In the genomic region with DNA sequence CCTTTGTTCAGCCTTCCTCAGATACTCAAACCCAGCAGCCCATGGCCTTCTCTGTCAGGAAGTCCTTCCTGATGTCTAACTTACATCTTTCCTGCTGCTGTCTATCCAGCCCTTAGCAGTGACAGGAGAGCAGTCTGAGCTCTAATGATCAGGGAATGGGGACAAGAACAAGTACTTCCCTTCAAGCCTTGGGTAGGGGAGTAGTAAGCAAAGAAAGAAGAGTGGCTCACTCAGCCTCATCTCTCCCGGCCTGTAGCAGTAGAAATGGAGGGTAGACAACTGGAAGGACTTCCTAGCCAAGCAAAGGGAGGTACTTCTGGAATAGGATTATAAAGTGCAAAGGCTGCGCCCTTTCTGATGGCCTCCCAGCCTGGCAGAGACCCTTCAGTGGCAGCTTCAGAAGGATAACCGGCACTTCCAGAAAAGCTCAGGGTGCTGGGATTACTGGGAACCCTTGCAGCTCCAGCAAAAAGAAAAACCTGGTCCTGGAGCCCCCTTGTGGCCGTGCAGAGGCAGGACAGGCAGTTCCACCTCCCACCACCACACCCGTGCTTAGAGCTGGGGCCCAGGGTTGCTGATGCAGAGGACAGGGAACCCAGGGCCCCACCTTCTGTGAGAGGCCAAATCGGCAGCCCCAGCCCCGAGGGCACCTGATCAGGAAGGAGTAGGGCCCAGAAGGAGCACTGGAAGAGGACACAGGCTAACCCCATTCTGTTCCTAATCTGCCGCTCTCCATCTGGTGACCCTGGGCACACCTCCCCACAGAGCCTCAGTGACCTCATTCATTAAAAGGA, we compare ENCODE assay signal across 8 cellular contexts. TPM values are rescaled to one million over a fixed set of nuclear protein-coding genes. Genes with fewer than 3 reads are reported as not detected.
DNase-seq lines count a peak whose midpoint lies in the region; ATAC-seq and TF ChIP-seq lines count a peak whose summit lies in the region.

No MANE protein-coding gene starts in this region.

- ATAC-seq in HG02678 (IDR thresholded peaks at IDR 0.05; ENCODE audit: unreplicated experiment): peak; percentile 51
- ATAC-seq in GM19395 (IDR thresholded peaks at IDR 0.05; ENCODE audit: unreplicated experiment): no peak

- no peak overlapping the region for H3K4me3 ChIP-seq in lower leg skin (ENCODE audit: low read depth, poor library complexity, severe bottlenecking)

- H3K4me3 Mint-ChIP-seq in chondrocyte (ENCODE audit: unreplicated experiment): no peak overlapping the region

- DNase-seq in DMS 273 treated with DMSO at 0.1 percent for 48 hours (lab: John Stamatoyannopoulos, UW) (peak; percentile 45), NCI-H446 treated with DMSO at 0.1 percent for 48 hours (lab: John Stamatoyannopoulos, UW) (peak; percentile 51), chondrocyte (ENCODE audit: low spot score) (no peak), lower leg skin (ENCODE audit: low spot score in 2 of 2) (peak; percentile 59 to 94)
- peak; percentile 43 to 52 for DNase-seq in activated CD4-positive, alpha-beta T cell treated with anti-CD3 and anti-CD28 coated beads for 24 hours (ENCODE audit: low read depth in 2 of 2)
- peak; percentile 39 for DNase-seq in stimulated activated CD8-positive, alpha-beta memory T cell treated with anti-CD3 and anti-CD28 coated beads, Interleukin-15, amount 100 ng/mL, for 1 hour (ENCODE audit: low read depth)

- TF ChIP-seq CTCF in chondrocyte (IDR thresholded peaks at IDR 0.05) (peak; percentile 92), lower leg skin (IDR thresholded peaks at IDR 0.05) (peak in 2 of 3 donors; percentile 57 to 99)

- no peaks in the 10 kb centered on the region for H3K36me3 Mint-ChIP-seq in chondrocyte (ENCODE audit: low read depth)

- no peak overlapping the region for H3K27ac Mint-ChIP-seq in chondrocyte (ENCODE audit: unreplicated experiment)

- no peak for TF ChIP-seq POLR2A in lower leg skin (IDR thresholded peaks at IDR 0.05)

- H3K9me3 Mint-ChIP-seq in chondrocyte (ENCODE audit: low read depth): no peaks in the 10 kb centered on the region

- peaks cover 55% of the 10 kb centered on the region for H3K27me3 Mint-ChIP-seq in chondrocyte (ENCODE audit: low read depth)

- intact Hi-C loops in lower leg skin (cut with DNase I; ENCODE audit: low total_unique reads): no loop called here

- H3K4me1 Mint-ChIP-seq in chondrocyte (ENCODE audit: low read depth): no peaks in the 10 kb centered on the region

- 13 to 21% methylated on average over 7 to 8 of the region's 8 CpGs for WGBS in lower leg skin, 2 donors

RNA-seq across cellular contexts. Expression of a gene that starts 12.4 kb away (rescaled TPM):
- total RNA-seq in chondrocyte (21.1 to 28.7 TPM (median 23.6 TPM) in 3 replicates), lower leg skin (10 to 100 TPM; 50.6 to 73.0 (median 55.4) TPM)
